Comparison of ENCODE assay signal across 18 cellular contexts in the genomic region with DNA sequence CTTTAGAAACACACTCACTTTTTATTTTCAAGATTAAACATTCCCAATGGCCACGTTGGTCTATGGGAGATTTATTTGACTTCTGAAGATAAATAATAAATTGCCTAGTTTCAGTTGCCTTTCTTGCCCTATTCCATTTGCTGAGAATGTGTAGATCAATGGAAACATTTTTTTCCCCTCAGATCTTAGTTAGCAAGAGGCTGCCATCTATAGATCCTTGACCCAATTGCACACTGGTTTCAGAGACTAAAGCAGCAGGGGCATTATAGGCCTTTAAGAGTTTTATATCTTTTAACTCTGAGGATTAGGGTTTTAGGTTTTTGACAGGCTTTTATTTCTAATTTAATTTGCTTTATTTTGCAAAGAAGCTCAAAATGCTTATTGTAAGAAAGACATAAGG.
A peak's percentile ranks its signal among the peaks of the same experiment; 100 is the strongest.
DNase-seq lines count a peak whose midpoint lies in the region; ATAC-seq, FAIRE-seq and TF ChIP-seq lines count a peak whose summit lies in the region.
"Had no signal": no experiment of that assay in that cellular context is flagged by ENCODE, and none has a peak within 500 bp of the region (broad histone marks: within the 10 kb centered on the region; RNA-seq: fewer than 3 reads in every experiment).

No MANE protein-coding gene starts in this region.

- TF ChIP-seq EP300 in A549 (IDR thresholded peaks at IDR 0.05) = no peak

- CTCF ChIA-PET in A549 (lab: Yijun Ruan, JAX) = interaction anchor here (0.6 to 1.2 kb wide), 3 partner anchors 81 to 1361 kb away, joined by 3 to 4 read pairs (median 3); no protein-coding TSS in a partner anchor

- POLR2A ChIA-PET in A549 (lab: Yijun Ruan, JAX) = no interaction called here

- intact Hi-C loops in adrenal gland (cut with DNase I) = no loop called here

- H3K27ac ChIP-seq in A549 (no peak overlapping the region), WERI-Rb-1 (no peak overlapping the region), adrenal gland (no peak overlapping the region)
- H3K27ac ChIP-seq: heart right ventricle, sigmoid colon, tibial artery had no signal

- H3K36me3 ChIP-seq in WERI-Rb-1 (no peaks in the 10 kb centered on the region), adrenal gland (replicated peaks in 1 of 2) (no peaks in the 10 kb centered on the region)
- H3K36me3 ChIP-seq: heart right ventricle, sigmoid colon, tibial artery had no signal

- H3K27me3 ChIP-seq in WERI-Rb-1 (ENCODE audit: insufficient read depth, low read depth, severe bottlenecking) = no peaks in the 10 kb centered on the region
- no peaks in the 10 kb centered on the region for H3K27me3 ChIP-seq in adrenal gland
- H3K27me3 ChIP-seq: tibial artery had no signal

- in situ Hi-C loops in GM13976 (cut with MboI; ENCODE audit: low sequenced_read_pairs, unreplicated experiment) = no loop called here

- no peak for TF ChIP-seq RAD21 in A549 (conservative IDR thresholded peaks at IDR 0.05 in 1 of 2, IDR thresholded peaks at IDR 0.05 in 1 of 2)

- DNase-seq in A549 (ENCODE audit: low read depth in 1 of 2, low spot score in 1 of 2) (no peak), GM13976 (ENCODE audit: low spot score) (peak; percentile 47), NCI-H146 (lab: John Stamatoyannopoulos, UW) (peak; percentile 52), WERI-Rb-1 (no peak), adrenal gland (no peak), foreskin fibroblast (no peak), NCI-H2227 treated with DMSO at 0.1 percent for 48 hours (lab: John Stamatoyannopoulos, UW) (no peak)
- DNase-seq in activated CD4-positive, alpha-beta T cell treated with anti-CD3 and anti-CD28 coated beads for 4 hours = no peak
- DNase-seq: activated gamma-delta T cell treated with Interleukin-2 at 50 U/mL for 16 hours; cortex of kidney; heart right ventricle; kidney; midbrain; NCI-H2081 treated with DMSO at 0.1 percent for 48 hours; sigmoid colon; stimulated activated CD4-positive, alpha-beta T cell treated with anti-CD3 and anti-CD28 coated beads, Interleukin-4, amount 100 ng/mL, for 24 hours; tibial artery had no signal

- no peak for FAIRE-seq in A549 (lab: Jason Lieb, UNC)
- FAIRE-seq: K562, kidney had no signal

- ATAC-seq in A549 = no peak
- ATAC-seq: heart right ventricle, K562 had no signal

- no peaks in the 10 kb centered on the region for H3K9me3 ChIP-seq in A549
- no peaks in the 10 kb centered on the region for H3K9me3 ChIP-seq in WERI-Rb-1 (ENCODE audit: severe bottlenecking)
- no peaks in the 10 kb centered on the region for H3K9me3 ChIP-seq in adrenal gland (replicated peaks in 1 of 3)
- H3K9me3 ChIP-seq: sigmoid colon, tibial artery had no signal

- TF ChIP-seq CTCF in A549 (IDR thresholded peaks at IDR 0.05) (0 out of 3 replicates have a peak, but pooled peaks have one; percentile 8), GM13976 (IDR thresholded peaks at IDR 0.05; ENCODE audit: borderline replicate concordance, control extremely low read depth, extremely low read depth, insufficient read depth, missing control alignments) (peak; percentile 28), WERI-Rb-1 (IDR thresholded peaks at IDR 0.05; ENCODE audit: low read depth, low read length) (peak; percentile 29; the same call in 1 of the 2 replicates), adrenal gland (IDR thresholded peaks at IDR 0.05) (no peak), foreskin fibroblast (IDR thresholded peaks at IDR 0.05; ENCODE audit: low read depth, low read length) (no peak)

- WGBS in A549 (ENCODE audit: missing lambda C conversion rate) = 0% methylated on average over 1 of the region's 1 CpG
- 58 to 71% (median 68%) methylated on average over 1 of the region's 1 CpG for WGBS in adrenal gland, 4 donors

- no peak overlapping the region for H3K4me3 ChIP-seq in A549
- H3K4me3 ChIP-seq in WERI-Rb-1 (ENCODE audit: low read depth, low read length) = no peak overlapping the region
- H3K4me3 ChIP-seq in adrenal gland = no peak overlapping the region
- H3K4me3 ChIP-seq in foreskin fibroblast (ENCODE audit: low read depth in 1 of 2, low read length in 2 of 2) = no peak overlapping the region
- H3K4me3 ChIP-seq: heart right ventricle, K562, sigmoid colon, tibial artery had no signal

- no peaks in the 10 kb centered on the region for H3K4me1 ChIP-seq in A549
- H3K4me1 ChIP-seq in adrenal gland (replicated peaks in 1 of 2) = no peaks in the 10 kb centered on the region
- H3K4me1 ChIP-seq: heart right ventricle, sigmoid colon, tibial artery had no signal

- TF ChIP-seq POLR2A in A549 (IDR thresholded peaks at IDR 0.05; ENCODE audit: low read length) (no peak), adrenal gland (IDR thresholded peaks at IDR 0.05) (no peak)

- H3K4me2 ChIP-seq in A549 = no peak overlapping the region

TF ChIP-seq in A549, 52 proteins besides CTCF, POLR2A, EP300 and RAD21:
- TF ChIP-seq CHD4 (IDR thresholded peaks at IDR 0.05; ENCODE audit: borderline replicate concordance) = no peak
- TF ChIP-seq MAFK (IDR thresholded peaks at IDR 0.05; ENCODE audit: partially characterized antibody) = no peak
- no peak for TF ChIP-seq CHD2 (IDR thresholded peaks at IDR 0.05; ENCODE audit: low read length, partially characterized antibody)
- no peak for TF ChIP-seq ZFP36 (IDR thresholded peaks at IDR 0.05; ENCODE audit: borderline replicate concordance, partially characterized antibody)
- no peak for TF ChIP-seq TFCP2L1 (CRISPR knock-in tag; IDR thresholded peaks at IDR 0.05)
- no peak for TF ChIP-seq RFX5 (IDR thresholded peaks at IDR 0.05)
- TF ChIP-seq POLR2AphosphoS2 (conservative IDR thresholded peaks at IDR 0.05; ENCODE audit: low read length) = no peak
- TF ChIP-seq CBX2 (IDR thresholded peaks at IDR 0.05; ENCODE audit: borderline replicate concordance, low read depth) = no peak
- no peak for TF ChIP-seq RNF2 (IDR thresholded peaks at IDR 0.05; ENCODE audit: borderline replicate concordance, low read depth)
- no peak for TF ChIP-seq MYC (IDR thresholded peaks at IDR 0.05; ENCODE audit: borderline replicate concordance, low read length)
- TF ChIP-seq ELK1 (IDR thresholded peaks at IDR 0.05; ENCODE audit: low read depth, low read length) = no peak
- TF ChIP-seq, protein P1, sequence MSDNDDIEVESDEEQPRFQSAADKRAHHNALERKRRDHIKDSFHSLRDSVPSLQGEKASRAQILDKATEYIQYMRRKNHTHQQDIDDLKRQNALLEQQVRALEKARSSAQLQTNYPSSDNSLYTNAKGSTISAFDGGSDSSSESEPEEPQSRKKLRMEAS (IDR thresholded peaks at IDR 0.05) = no peak
- TF ChIP-seq KDM1A (IDR thresholded peaks at IDR 0.05; ENCODE audit: low read depth) = no peak
- no peak for TF ChIP-seq FOSL2 (IDR thresholded peaks at IDR 0.05)
- TF ChIP-seq FOSL2 (CRISPR knock-in tag; IDR thresholded peaks at IDR 0.05) = no peak
- no peak for TF ChIP-seq USF2 (IDR thresholded peaks at IDR 0.05)
- TF ChIP-seq ESRRA (IDR thresholded peaks at IDR 0.05; ENCODE audit: borderline replicate concordance, low read length) = no peak
- no peak for TF ChIP-seq JUNB (IDR thresholded peaks at IDR 0.05)
- TF ChIP-seq, protein P2, sequence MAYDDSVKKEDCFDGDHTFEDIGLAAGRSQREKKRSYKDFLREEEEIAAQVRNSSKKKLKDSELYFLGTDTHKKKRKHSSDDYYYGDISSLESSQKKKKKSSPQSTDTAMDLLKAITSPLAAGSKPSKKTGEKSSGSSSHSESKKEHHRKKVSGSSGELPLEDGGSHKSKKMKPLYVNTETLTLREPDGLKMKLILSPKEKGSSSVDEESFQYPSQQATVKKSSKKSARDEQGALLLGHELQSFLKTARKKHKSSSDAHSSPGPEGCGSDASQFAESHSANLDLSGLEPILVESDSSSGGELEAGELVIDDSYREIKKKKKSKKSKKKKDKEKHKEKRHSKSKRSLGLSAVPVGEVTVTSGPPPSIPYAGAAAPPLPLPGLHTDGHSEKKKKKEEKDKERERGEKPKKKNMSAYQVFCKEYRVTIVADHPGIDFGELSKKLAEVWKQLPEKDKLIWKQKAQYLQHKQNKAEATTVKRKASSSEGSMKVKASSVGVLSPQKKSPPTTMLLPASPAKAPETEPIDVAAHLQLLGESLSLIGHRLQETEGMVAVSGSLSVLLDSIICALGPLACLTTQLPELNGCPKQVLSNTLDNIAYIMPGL (CRISPR knock-in tag; IDR thresholded peaks at IDR 0.05; ENCODE audit: borderline replicate concordance) = no peak
- no peak for TF ChIP-seq FOXS1 (CRISPR knock-in tag; IDR thresholded peaks at IDR 0.05)
TF ChIP-seq in A549: peak in this region for 0.

Comparison
In these comparisons a context has a peak if more than half of its experiments do, and no peak if none do; other contexts are left out.
1. DNase-seq: peak in GM13976 (single experiment) and NCI-H146 (single experiment); none in A549 (0 of 2), WERI-Rb-1 (single experiment), adrenal gland (0 of 7), foreskin fibroblast (0 of 2), NCI-H2227 treated with DMSO at 0.1 percent for 48 hours (single experiment) and activated CD4-positive, alpha-beta T cell treated with anti-CD3 and anti-CD28 coated beads for 4 hours (0 of 2).
2. CTCF ChIP-seq: peak in A549 (single experiment), GM13976 (single experiment) and WERI-Rb-1 (single experiment); none in adrenal gland (0 of 6) and foreskin fibroblast (single experiment).